ENCODE assay signal across 1 cellular context in the genomic region with DNA sequence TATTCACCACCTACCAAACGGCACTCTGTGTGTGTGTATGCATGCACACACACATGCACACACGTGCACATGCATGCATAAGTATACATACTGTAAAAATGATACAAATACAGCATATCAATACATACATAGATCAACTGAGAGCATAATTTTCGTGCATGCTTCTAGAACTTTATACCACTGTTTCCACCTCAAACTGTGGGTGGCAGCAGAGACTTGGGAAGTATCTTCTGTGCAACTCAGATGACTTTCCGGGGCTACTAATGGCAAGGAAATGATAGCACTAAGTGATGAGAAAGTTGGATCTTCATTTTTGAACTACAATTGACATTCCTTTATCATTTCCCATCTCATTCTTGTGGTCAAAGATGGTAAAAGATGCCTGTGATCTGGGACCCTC.
TF ChIP-seq lines count a peak whose summit lies in the region.

No MANE protein-coding gene starts in this region.

TF ChIP-seq in H1, 55 proteins besides CTCF, POLR2A, EP300 and RAD21 (continued from another document):
- TF ChIP-seq YY1 (IDR thresholded peaks at IDR 0.05; ENCODE audit: low read depth, low read length): no peak
- TF ChIP-seq JUN (IDR thresholded peaks at IDR 0.05; ENCODE audit: low read depth, low read length): no peak
- TF ChIP-seq, protein P1, sequence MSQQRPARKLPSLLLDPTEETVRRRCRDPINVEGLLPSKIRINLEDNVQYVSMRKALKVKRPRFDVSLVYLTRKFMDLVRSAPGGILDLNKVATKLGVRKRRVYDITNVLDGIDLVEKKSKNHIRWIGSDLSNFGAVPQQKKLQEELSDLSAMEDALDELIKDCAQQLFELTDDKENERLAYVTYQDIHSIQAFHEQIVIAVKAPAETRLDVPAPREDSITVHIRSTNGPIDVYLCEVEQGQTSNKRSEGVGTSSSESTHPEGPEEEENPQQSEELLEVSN (IDR thresholded peaks at IDR 0.05): no peak
- no peak for TF ChIP-seq TCF12 (IDR thresholded peaks at IDR 0.05; ENCODE audit: low read depth, low read length)
- no peak for TF ChIP-seq BRCA1 (IDR thresholded peaks at IDR 0.05; ENCODE audit: low read depth, low read length)
- no peak for TF ChIP-seq CREB1 (IDR thresholded peaks at IDR 0.05)
- no peak for TF ChIP-seq HDAC6 (IDR thresholded peaks at IDR 0.05; ENCODE audit: low read depth, low read length)
